ENCODE assay signal across 2 cellular contexts in genomic region chr10:75408911-75409885, GRCh38.
A peak's percentile ranks its signal among the peaks of the same experiment; 100 is the strongest.
TF ChIP-seq lines count a peak whose summit lies in the region.

No MANE protein-coding gene starts in this region.

TF ChIP-seq in IMR-90, 13 proteins besides CTCF, POLR2A, EP300 and RAD21:
- TF ChIP-seq BHLHE40 (IDR thresholded peaks at IDR 0.05; ENCODE audit: low read depth, low read length): peak; percentile 78
- TF ChIP-seq FOS (IDR thresholded peaks at IDR 0.05; ENCODE audit: low read depth, low read length): no peak
TF ChIP-seq in IMR-90: peak in this region for 1.

TF ChIP-seq in endothelial cell of umbilical vein, 7 proteins besides CTCF, POLR2A, EP300 and RAD21:
- peak; percentile 61 for TF ChIP-seq EZH2 (IDR thresholded peaks at IDR 0.05; ENCODE audit: borderline replicate concordance, low read depth, low read length, severe bottlenecking)
- TF ChIP-seq GATA2 (IDR thresholded peaks at IDR 0.05; ENCODE audit: insufficient read depth, insufficient read length, low read depth, low read length): no peak
